Comparison of ENCODE assay signal across 9 cellular contexts in genomic region chr6:31690231-31691077, GRCh38. TPM values are rescaled to one million over a fixed set of nuclear protein-coding genes. Genes with fewer than 3 reads are reported as not detected.
DNase-seq lines count a peak whose midpoint lies in the region; ATAC-seq and TF ChIP-seq lines count a peak whose summit lies in the region.
"Had no signal": no experiment of that assay in that cellular context is flagged by ENCODE, and none has a peak within 500 bp of the region (broad histone marks: within the 10 kb centered on the region; RNA-seq: fewer than 3 reads in every experiment).

No MANE protein-coding gene starts in this region.

- POLR2A ChIA-PET in WTC11 (lab: Charles Lee): interaction anchor here (1.3 kb wide), 1 partner anchor 13 kb away, joined by 4 read pairs; no protein-coding TSS in a partner anchor

- CTCF ChIA-PET in WTC11 (lab: Charles Lee): interaction anchor here (0.5 to 2.2 kb wide), 35 partner anchors 10 to 487 kb away, joined by 3 to 20 read pairs (median 4); partner anchors contain the start of genes ABHD16A, APOM, ATP6V1G2 and C6orf47

- peak overlapping the region; percentile 83 to 93 for H3K27ac Mint-ChIP-seq in activated naive CD4-positive, alpha-beta T cell treated with anti-CD3 and anti-CD28 coated beads, Interleukin-2, amount 50 U/mL, for 72 hours
- H3K27ac Mint-ChIP-seq in WTC11: no peak overlapping the region

- H3K36me3 Mint-ChIP-seq in activated naive CD4-positive, alpha-beta T cell treated with anti-CD3 and anti-CD28 coated beads, Interleukin-2, amount 50 U/mL, for 72 hours: peaks cover 0 to 6% of the 10 kb centered on the region in 2 donors
- peaks cover 19% of the 10 kb centered on the region for H3K36me3 Mint-ChIP-seq in WTC11

- H3K9me3 Mint-ChIP-seq in activated naive CD4-positive, alpha-beta T cell treated with anti-CD3 and anti-CD28 coated beads, Interleukin-2, amount 50 U/mL, for 72 hours: no peaks in the 10 kb centered on the region
- no peaks in the 10 kb centered on the region for H3K9me3 Mint-ChIP-seq in WTC11

- peak in 1 of 2 donors; percentile 69 for ATAC-seq in activated naive CD4-positive, alpha-beta T cell treated with anti-CD3 and anti-CD28 coated beads, Interleukin-2, amount 50 U/mL, for 72 hours
- no peak for ATAC-seq in WTC11

- DNase-seq in activated naive CD4-positive, alpha-beta T cell treated with anti-CD3 and anti-CD28 coated beads, Interleukin-2, amount 50 U/mL, for 72 hours (ENCODE audit: low spot score in 2 of 2): no peak
- no peak for DNase-seq in activated naive CD4-positive, alpha-beta T cell treated with Interleukin-2 at 50 U/mL for 16 hours
- peak; percentile 88 for DNase-seq in islet precursor cell
- DNase-seq in substantia nigra (lab: John Stamatoyannopoulos, UW): peak in 6 of 49 donors; percentile 7 to 26 (median 15)
- DNase-seq in AML-193 (lab: John Stamatoyannopoulos, UW): no peak
- DNase-seq in WTC11 (ENCODE audit: low spot score): no peak
- DNase-seq: amygdala, NCI-H1694, WERI-Rb-1 had no signal

- H3K4me1 Mint-ChIP-seq in WTC11: no peaks in the 10 kb centered on the region

- H3K27ac ChIP-seq in substantia nigra (ENCODE audit: low read depth, low read length, poor library complexity, severe bottlenecking): peak overlapping the region; percentile 84
- H3K27ac ChIP-seq: WERI-Rb-1 had no signal

- H3K4me3 Mint-ChIP-seq in WTC11: no peak overlapping the region

- H3K27me3 Mint-ChIP-seq in WTC11 (ENCODE audit: low read depth): no peaks in the 10 kb centered on the region

- TF ChIP-seq CTCF in WTC11 (IDR thresholded peaks at IDR 0.05): no peak

TF ChIP-seq in WTC11, 78 proteins besides CTCF, POLR2A, EP300 and RAD21:
- TF ChIP-seq GTF2I (CRISPR knock-in tag; conservative IDR thresholded peaks at IDR 0.05) (no peak), HMGA2 (CRISPR knock-in tag; IDR thresholded peaks at IDR 0.05) (no peak)

RNA-seq across cellular contexts. Expression of gene LY6G5C, which starts 9.6 kb away (rescaled TPM):
- 1 to 10 TPM; 1.8 to 4.1 TPM for total RNA-seq in activated naive CD4-positive, alpha-beta T cell treated with anti-CD3 and anti-CD28 coated beads, Interleukin-2, amount 50 U/mL, for 72 hours
- 0.98 to 1.6 TPM (median 1.0 TPM) in 3 replicates for total RNA-seq in WTC11 (2021)

RNA-seq across cellular contexts. Expression of gene ABHD16A, which starts 12.7 kb away (rescaled TPM):
- 10 to 100 TPM; 33.1 to 46.8 TPM for total RNA-seq in activated naive CD4-positive, alpha-beta T cell treated with anti-CD3 and anti-CD28 coated beads, Interleukin-2, amount 50 U/mL, for 72 hours
- total RNA-seq in WTC11 (2021): 28.6 to 30.3 TPM (median 29.8 TPM) in 3 replicates

RNA-seq across cellular contexts. Expression of gene LY6G6F, which starts 16.2 kb away (rescaled TPM):
- total RNA-seq in activated naive CD4-positive, alpha-beta T cell treated with anti-CD3 and anti-CD28 coated beads, Interleukin-2, amount 50 U/mL, for 72 hours: not detected
- not detected in 3 replicates for total RNA-seq in WTC11 (2021)

RNA-seq across cellular contexts. Expression of gene LY6G5B, which starts 20.7 kb away (rescaled TPM):
- 10 to 100 TPM; 23.4 to 26.5 TPM for total RNA-seq in activated naive CD4-positive, alpha-beta T cell treated with anti-CD3 and anti-CD28 coated beads, Interleukin-2, amount 50 U/mL, for 72 hours
- 10.7 to 15.7 TPM (median 11.0 TPM) in 3 replicates for total RNA-seq in WTC11 (2021)

RNA-seq across cellular contexts. Expression of gene CSNK2B, which starts 24.6 kb away (rescaled TPM):
- total RNA-seq in activated naive CD4-positive, alpha-beta T cell treated with anti-CD3 and anti-CD28 coated beads, Interleukin-2, amount 50 U/mL, for 72 hours: 100 to 1,000 TPM; 242 to 251 TPM
- total RNA-seq in WTC11 (2021): 153 to 183 TPM (median 161 TPM) in 3 replicates
